In genomic region chr13:68806125-68806524, GRCh38 we compare ENCODE assay signal across 17 cellular contexts.
"Had no signal": no experiment of that assay in that cellular context is flagged by ENCODE, and none has a peak within 500 bp of the region (broad histone marks: within the 10 kb centered on the region; RNA-seq: fewer than 3 reads in every experiment).

No MANE protein-coding gene starts in this region.

- ATAC-seq: activated naive CD8-positive, alpha-beta T cell treated with anti-CD3 and anti-CD28 coated beads, Interleukin-2, amount 50 U/mL, for 24 hours; effector memory CD8-positive, alpha-beta T cell; natural killer cell had no signal

- H3K4me1 ChIP-seq: stomach, testis, upper lobe of left lung had no signal

- H3K4me3 ChIP-seq: stomach, testis, upper lobe of left lung had no signal

- H3K27ac ChIP-seq: stomach, testis, upper lobe of left lung, WERI-Rb-1 had no signal

- H3K36me3 ChIP-seq: stomach, upper lobe of left lung, WERI-Rb-1 had no signal

- H3K9me3 ChIP-seq: stomach, testis, upper lobe of left lung had no signal

- H3K27me3 ChIP-seq: stomach, testis, upper lobe of left lung had no signal

- DNase-seq: activated CD4-positive, alpha-beta T cell treated with anti-CD3 and anti-CD28 coated beads, Interleukin-2, amount 50 U/mL, for 48 hours; activated naive CD4-positive, alpha-beta T cell treated with anti-CD3 and anti-CD28 coated beads for 36 hours; activated naive CD8-positive, alpha-beta T cell treated with anti-CD3 and anti-CD28 coated beads, Interleukin-2, amount 50 U/mL, for 24 hours; aorta; dermis blood vessel endothelial cell; effector memory CD8-positive, alpha-beta T cell; foreskin melanocyte; head of caudate nucleus; kidney glomerular epithelial cell; mesendoderm; natural killer cell; stimulated activated CD4-positive, alpha-beta T cell treated with anti-CD3 and anti-CD28 coated beads, Interleukin-12 subunit alpha, Interleukin-12 subunit beta, amount 100 ng/mL, for 4 hours; stimulated activated CD4-positive, alpha-beta T cell treated with anti-CD3 and anti-CD28 coated beads, Interleukin-2, amount 100 ng/mL, for 24 hours; stomach; testis; upper lobe of left lung; WERI-Rb-1 had no signal
